Comparison of ENCODE assay signal across 10 cellular contexts in the genomic region with DNA sequence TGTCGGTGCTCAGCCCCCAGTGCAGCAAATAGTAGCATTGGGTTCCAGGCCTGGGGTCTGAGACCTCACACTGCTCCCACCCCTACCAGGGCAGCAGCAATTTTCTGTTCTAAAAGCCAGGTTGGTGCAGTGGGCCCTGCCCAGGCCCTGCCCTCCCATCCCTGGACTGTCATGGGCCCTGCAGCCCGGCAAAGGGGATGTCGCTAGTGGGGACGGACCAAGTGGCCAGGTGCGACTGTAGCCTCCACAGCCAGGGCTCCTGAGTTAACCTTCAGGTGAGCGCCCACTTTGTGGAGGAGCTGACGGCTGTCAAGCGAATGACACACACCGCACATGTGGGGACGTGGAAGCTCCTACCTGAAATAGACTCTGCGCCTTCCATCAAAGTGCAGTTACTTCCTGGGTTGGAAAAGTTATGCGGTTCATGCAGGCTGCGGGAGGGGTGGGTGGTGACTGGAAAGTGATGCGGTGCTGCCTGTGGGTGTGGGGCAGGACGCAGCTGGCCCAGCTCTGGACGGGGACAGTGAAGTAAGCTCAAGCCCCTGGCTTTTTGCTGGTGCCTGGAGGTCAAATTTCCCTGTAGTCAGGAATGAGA. TPM values are rescaled to one million over a fixed set of nuclear protein-coding genes. Genes with fewer than 3 reads are reported as not detected.
DNase-seq lines count a peak whose midpoint lies in the region; ATAC-seq and TF ChIP-seq lines count a peak whose summit lies in the region.
"Had no signal": no experiment of that assay in that cellular context is flagged by ENCODE, and none has a peak within 500 bp of the region (broad histone marks: within the 10 kb centered on the region; RNA-seq: fewer than 3 reads in every experiment).

No MANE protein-coding gene starts in this region.

- H3K9me3 ChIP-seq in OCI-LY1 (ENCODE audit: low read length) (no peaks in the 10 kb centered on the region), ovary (no peaks in the 10 kb centered on the region)

- no peaks in the 10 kb centered on the region for H3F3A ChIP-seq in OCI-LY1 (ENCODE audit: insufficient read depth, low read length)

- no peaks in the 10 kb centered on the region for H4K20me1 ChIP-seq in OCI-LY1 (ENCODE audit: insufficient read depth, low read length)

- peak overlapping the region; percentile 92; the same call in 1 of the 2 replicates for H3K4me2 ChIP-seq in OCI-LY1 (ENCODE audit: low read length)

- WGBS in ovary, 3 donors: 75 to 88% (median 82%) methylated on average over 14 to 16 of the region's 16 CpGs

- no peak for ATAC-seq in effector memory CD8-positive, alpha-beta T cell (replicated peaks)
- ATAC-seq in HG03460 (IDR thresholded peaks at IDR 0.05; ENCODE audit: unreplicated experiment): no peak
- ATAC-seq in GM19324 (IDR thresholded peaks at IDR 0.05; ENCODE audit: low FRiP score, unreplicated experiment): no peak

- H3K9me3 Mint-ChIP-seq in effector memory CD8-positive, alpha-beta T cell: no peaks in the 10 kb centered on the region

- no peaks in the 10 kb centered on the region for H3K9me2 ChIP-seq in OCI-LY1 (ENCODE audit: low read depth, low read length)

- no peaks in the 10 kb centered on the region for H3K27me3 Mint-ChIP-seq in effector memory CD8-positive, alpha-beta T cell

- H3K4me3 ChIP-seq in OCI-LY1 (ENCODE audit: low read depth, low read length, poor library complexity, severe bottlenecking) (no peak overlapping the region), ovary (peak overlapping the region; percentile 57)

- H3K27ac ChIP-seq in OCI-LY1 (ENCODE audit: low read depth, low read length, poor library complexity, severe bottlenecking) (no peak overlapping the region), ovary (no peak overlapping the region)

- H3K27me3 ChIP-seq in OCI-LY1 (ENCODE audit: insufficient read depth, low read length) (0 out of 2 replicates have a peak, but pooled peaks cover 11% of the 10 kb centered on the region), ovary (no peaks in the 10 kb centered on the region)

- H3K36me3 Mint-ChIP-seq in effector memory CD8-positive, alpha-beta T cell (ENCODE audit: insufficient read depth): peaks cover 5% of the 10 kb centered on the region

- peak overlapping the region in 1 of 2 donors; percentile 15 for H3K27ac Mint-ChIP-seq in effector memory CD8-positive, alpha-beta T cell

- TF ChIP-seq EP300 in ovary (IDR thresholded peaks at IDR 0.05): no peak

- no peak overlapping the region for H2AFZ ChIP-seq in OCI-LY1 (ENCODE audit: low read length)

- H3K79me2 ChIP-seq in OCI-LY1 (ENCODE audit: insufficient read depth, low read length): no peaks in the 10 kb centered on the region

- no peak for TF ChIP-seq POLR2A in ovary (IDR thresholded peaks at IDR 0.05)

- no peaks in the 10 kb centered on the region for H3K36me3 ChIP-seq in OCI-LY1 (ENCODE audit: insufficient read depth, low read length)
- no peaks in the 10 kb centered on the region for H3K36me3 ChIP-seq in ovary

- H3K4me1 Mint-ChIP-seq in effector memory CD8-positive, alpha-beta T cell (ENCODE audit: low read depth in 2 of 2): peaks cover 13 to 30% of the 10 kb centered on the region in 2 donors

- peaks cover 14% of the 10 kb centered on the region for H3K4me1 ChIP-seq in OCI-LY1 (ENCODE audit: insufficient read depth, low read length, severe bottlenecking)
- peaks cover 20% of the 10 kb centered on the region for H3K4me1 ChIP-seq in ovary (ENCODE audit: insufficient read depth)

- TF ChIP-seq CTCF in OCI-LY1 (IDR thresholded peaks at IDR 0.05; ENCODE audit: low read length) (no peak), ovary (IDR thresholded peaks at IDR 0.05) (no peak)

- DNase-seq in COLO668 (lab: John Stamatoyannopoulos, UW; ENCODE audit: unreplicated experiment) (peak; percentile 63), ovary (peak in 1 of 5 donors; percentile 21), GM19240 (ENCODE audit: insufficient read length, low spot score) (no peak), iPS-NIHi11 (ENCODE audit: low spot score) (no peak)
- no peak for DNase-seq in effector memory CD8-positive, alpha-beta T cell
- DNase-seq: cortex of kidney, NCI-H187 treated with DMSO at 0.1 percent for 48 hours had no signal

- H3K9ac ChIP-seq in OCI-LY1 (ENCODE audit: low read length): no peak overlapping the region

- H3K4me3 Mint-ChIP-seq in effector memory CD8-positive, alpha-beta T cell: peak overlapping the region; percentile 68 to 74

- intact Hi-C loops in ovary (cut with DNase I): no loop called here

RNA-seq across cellular contexts. Expression of a gene that starts 1.5 kb away (rescaled TPM):
- 10 to 100 TPM; 15.1 to 40.7 (median 22.2) TPM for total RNA-seq in ovary
- polyA plus RNA-seq in ovary: 10 to 100 TPM in 1 of 2 donors, 1 to 10 TPM in 1; 6.3 to 18.4 TPM

RNA-seq across cellular contexts. Expression of a gene that starts 33.1 kb away (rescaled TPM):
- total RNA-seq in ovary: 1 to 10 TPM; 2.6 to 9.8 (median 3.8) TPM
- 1 to 10 TPM; 4.1 to 4.9 TPM for polyA plus RNA-seq in ovary
